Comparison of ENCODE assay signal across 8 cellular contexts in the genomic region with DNA sequence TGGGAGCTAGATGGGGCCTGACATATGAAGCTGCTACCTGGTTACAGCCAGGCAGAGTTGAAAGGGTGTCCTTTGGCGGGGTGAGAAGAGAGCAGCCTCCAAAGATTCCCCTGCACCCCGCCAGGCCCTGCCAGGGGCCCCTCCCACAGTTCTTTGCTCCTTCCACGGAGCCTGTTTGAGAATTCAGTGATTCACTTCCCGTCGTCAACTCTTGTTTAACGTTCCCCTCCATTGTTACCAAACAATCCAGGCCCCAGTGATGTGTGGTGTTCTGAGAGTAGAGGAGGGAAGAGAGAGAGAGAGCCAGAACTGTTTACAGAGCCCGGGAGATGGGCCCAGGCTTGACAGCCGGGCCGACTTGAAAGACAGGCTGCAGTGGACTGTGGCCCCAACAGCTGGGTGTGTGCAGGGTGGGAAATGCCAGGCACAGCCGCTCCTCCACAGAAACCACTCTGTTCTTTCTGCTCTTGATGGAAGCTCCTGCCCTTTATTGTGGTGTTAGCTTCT.
DNase-seq lines count a peak whose midpoint lies in the region; ATAC-seq and TF ChIP-seq lines count a peak whose summit lies in the region.

No MANE protein-coding gene starts in this region.

- TF ChIP-seq CTCF in nephron progenitor cell (IDR thresholded peaks at IDR 0.05) = no peak

- H3K4me1 Mint-ChIP-seq in nephron progenitor cell = peaks cover 94% of the 10 kb centered on the region

- H3K9me3 Mint-ChIP-seq in nephron progenitor cell = no peaks in the 10 kb centered on the region

- peak overlapping the region; percentile 94 for H3K27ac Mint-ChIP-seq in nephron progenitor cell

- ATAC-seq in GM19328 (IDR thresholded peaks at IDR 0.05; ENCODE audit: unreplicated experiment) = no peak

- no peaks in the 10 kb centered on the region for H3K36me3 Mint-ChIP-seq in nephron progenitor cell (ENCODE audit: low read depth)

- no peaks in the 10 kb centered on the region for H3K27me3 Mint-ChIP-seq in nephron progenitor cell (ENCODE audit: low read depth, poor library complexity)

- DNase-seq in HCEC 1CT (peak; percentile 92), T-helper 9 cell (peak; percentile 23), epithelial cell of prostate (ENCODE audit: low read depth, low spot score) (peak; percentile 94), nephron progenitor cell (no peak), NCI-H1048 (lab: John Stamatoyannopoulos, UW) (no peak), NCI-H1694 treated with DMSO at 0.1 percent for 48 hours (lab: John Stamatoyannopoulos, UW) (no peak), dedifferentiated amniotic fluid mesenchymal stem cell (ENCODE audit: extremely low spot score) (no peak)

- peak overlapping the region; percentile 93 for H3K27ac ChIP-seq in epithelial cell of prostate

- peak overlapping the region; percentile 9 for H3K4me3 Mint-ChIP-seq in nephron progenitor cell

Comparison
In these comparisons a context has a peak if more than half of its experiments do, and no peak if none do; other contexts are left out.
1. DNase-seq: peak in HCEC 1CT (single experiment), T-helper 9 cell (single experiment) and epithelial cell of prostate (single experiment); none in nephron progenitor cell (single experiment), NCI-H1048 (single experiment), NCI-H1694 treated with DMSO at 0.1 percent for 48 hours (single experiment) and dedifferentiated amniotic fluid mesenchymal stem cell (single experiment).